In genomic region chr10:77872947-77873557, GRCh38 we compare ENCODE assay signal across 11 cellular contexts. TPM values are rescaled to one million over a fixed set of nuclear protein-coding genes. Genes with fewer than 3 reads are reported as not detected.
DNase-seq lines count a peak whose midpoint lies in the region; ATAC-seq and TF ChIP-seq lines count a peak whose summit lies in the region.
"Had no signal": no experiment of that assay in that cellular context is flagged by ENCODE, and none has a peak within 500 bp of the region (broad histone marks: within the 10 kb centered on the region; RNA-seq: fewer than 3 reads in every experiment).

No MANE protein-coding gene starts in this region.

- TF ChIP-seq CTCF in AG04450 (IDR thresholded peaks at IDR 0.05; ENCODE audit: low read depth, low read length) (no peak), OCI-LY7 (conservative IDR thresholded peaks at IDR 0.05; ENCODE audit: low read length) (no peak), colonic mucosa (IDR thresholded peaks at IDR 0.05) (no peak), parathyroid adenoma (IDR thresholded peaks at IDR 0.05) (no peak)

- H3K4me3 ChIP-seq in AG04450 (ENCODE audit: low read depth, low read length) (no peak overlapping the region), OCI-LY7 (ENCODE audit: low read depth, low read length, poor library complexity, severe bottlenecking) (no peak overlapping the region), colonic mucosa (no peak overlapping the region), parathyroid adenoma (ENCODE audit: low read depth, low read length) (peak overlapping the region; percentile 25)
- H3K4me3 ChIP-seq: body of pancreas had no signal

- H3K4me1 ChIP-seq in OCI-LY7 (ENCODE audit: insufficient read depth, low read length, poor library complexity, severe bottlenecking) (peaks cover 23% of the 10 kb centered on the region), colonic mucosa (no peaks in the 10 kb centered on the region), parathyroid adenoma (peaks cover 52% of the 10 kb centered on the region)

- POLR2A ChIA-PET in AG04450 (lab: Yijun Ruan, JAX) (interaction anchor here (0.6 to 1.2 kb wide), 3 partner anchors 21 to 157 kb away, joined by 3 to 5 read pairs (median 4); no protein-coding TSS in a partner anchor), OCI-LY7 (lab: Charles Lee) (no interaction called here)

- H3K9ac ChIP-seq in colonic mucosa (ENCODE audit: low read depth in 2 of 2, low read length in 2 of 2) (no peak overlapping the region), parathyroid adenoma (no peak overlapping the region)

- H3K9me3 ChIP-seq in AG04450 (ENCODE audit: control insufficient read depth, insufficient read depth, low read length), result no peaks in the 10 kb centered on the region; the same call in 1 of the 2 replicates
- H3K9me3 ChIP-seq in OCI-LY7 (ENCODE audit: low read length), result no peaks in the 10 kb centered on the region
- no peaks in the 10 kb centered on the region for H3K9me3 ChIP-seq in colonic mucosa
- no peaks in the 10 kb centered on the region for H3K9me3 ChIP-seq in parathyroid adenoma (ENCODE audit: control insufficient read depth, low read length)
- H3K9me3 ChIP-seq: body of pancreas had no signal

- H2AFZ ChIP-seq in OCI-LY7 (ENCODE audit: low read length) (peak overlapping the region; percentile 68; the same call in 1 of the 2 replicates), parathyroid adenoma (no peak overlapping the region)

- H4K20me1 ChIP-seq in OCI-LY7 (ENCODE audit: insufficient read depth, low read length), result no peaks in the 10 kb centered on the region

- H3K4me2 ChIP-seq in OCI-LY7 (ENCODE audit: low read length) (peak overlapping the region; percentile 42; the same call in 1 of the 2 replicates), parathyroid adenoma (ENCODE audit: low read length) (peak overlapping the region; percentile 52)

- ATAC-seq in GM19351 (IDR thresholded peaks at IDR 0.05; ENCODE audit: unreplicated experiment) (no peak), GM21381 (IDR thresholded peaks at IDR 0.05; ENCODE audit: unreplicated experiment) (no peak)

- intact Hi-C loops in OCI-LY7 (cut with micrococcal nuclease; ENCODE audit: unreplicated experiment) (no loop called here), colonic mucosa (cut with DNase I) (no loop called here)

- BruUV-seq in OCI-LY7 (replicated peaks; lab: Mats Ljungman, UMichigan), result no TSS peak

- no peak for DNase-seq in AG04450 (ENCODE audit: low read depth, low spot score)
- DNase-seq in OCI-LY7 (ENCODE audit: low spot score), result no peak
- DNase-seq in colonic mucosa, result no peak
- DNase-seq in OCI-M2 (lab: John Stamatoyannopoulos, UW; ENCODE audit: unreplicated experiment), result no peak
- DNase-seq in H4 (ENCODE audit: low spot score), result no peak
- DNase-seq: stimulated activated naive CD4-positive, alpha-beta T cell had no signal

- H3K36me3 ChIP-seq in OCI-LY7 (ENCODE audit: insufficient read depth, low read length) (no peaks in the 10 kb centered on the region), colonic mucosa (no peaks in the 10 kb centered on the region), parathyroid adenoma (ENCODE audit: control insufficient read depth, insufficient read depth, low read length) (no peaks in the 10 kb centered on the region)

- no peaks in the 10 kb centered on the region for H3K79me2 ChIP-seq in OCI-LY7 (ENCODE audit: insufficient read depth, low read depth, low read length)
- peaks cover 68% of the 10 kb centered on the region for H3K79me2 ChIP-seq in parathyroid adenoma

- no peaks in the 10 kb centered on the region for H3K9me2 ChIP-seq in OCI-LY7 (ENCODE audit: insufficient read depth, low read length)

- CTCF ChIA-PET in AG04450 (lab: Charles Lee), result interaction anchor here (0.7 kb wide), 1 partner anchor 28 kb away, joined by 6 read pairs; no protein-coding TSS in a partner anchor
- CTCF ChIA-PET in OCI-LY7 (lab: Charles Lee; ENCODE audit: unreplicated experiment), result no interaction called here

- no peaks in the 10 kb centered on the region for H3K27me3 ChIP-seq in AG04450 (ENCODE audit: control insufficient read depth, insufficient read depth, low read length)
- no peaks in the 10 kb centered on the region for H3K27me3 ChIP-seq in colonic mucosa
- no peaks in the 10 kb centered on the region for H3K27me3 ChIP-seq in parathyroid adenoma (ENCODE audit: control insufficient read depth, insufficient read depth, low read length)
- H3K27me3 ChIP-seq: body of pancreas had no signal

- H3K27ac ChIP-seq in AG04450 (ENCODE audit: low read depth, low read length), result peak overlapping the region; percentile 11
- H3K27ac ChIP-seq in OCI-LY7 (ENCODE audit: low read depth, low read length, poor library complexity, severe bottlenecking), result no peak overlapping the region
- H3K27ac ChIP-seq in colonic mucosa, result peak overlapping the region; percentile 48
- peak overlapping the region; percentile 71 for H3K27ac ChIP-seq in parathyroid adenoma

RNA-seq across cellular contexts. Expression of gene DLG5, which starts 53.5 kb away (rescaled TPM):
- polyA plus RNA-seq in AG04450 (2011; rRNA removed), result 16.3 and 21.9 TPM in 2 replicates
- polyA minus RNA-seq in AG04450 (2011; rRNA and poly(A)+ RNA removed), result 37.3 and 43.2 TPM in 2 replicates
- total RNA-seq in OCI-LY7 (2014; rRNA removed; shearing (Covaris generic)), result 0.13 TPM in 1 of 2 replicates, not detected in the other
- total RNA-seq in OCI-LY7 (2022) (0.17 and 0.27 TPM in 2 replicates), colonic mucosa (10 to 100 TPM; 26.1 to 47.5 TPM)
- 14.0 and 16.8 TPM in 2 replicates for total RNA-seq in H4 (2014; rRNA removed; shearing (Covaris generic))
- polyA plus RNA-seq: naive thymus-derived CD4-positive, alpha-beta T cell had no signal

Comparison
In these comparisons a context has a peak if more than half of its experiments do, and no peak if none do; other contexts are left out.
1. RNA of gene DLG5, which starts 53.5 kb away (total RNA-seq): 26.1 to 47.5 TPM in colonic mucosa and 14.0 to 16.8 TPM in H4; 0.13 to 0.27 TPM in OCI-LY7; every median in the first group is over 10 times any median in the second.